Comparison of ENCODE assay signal across 8 cellular contexts in the genomic region with DNA sequence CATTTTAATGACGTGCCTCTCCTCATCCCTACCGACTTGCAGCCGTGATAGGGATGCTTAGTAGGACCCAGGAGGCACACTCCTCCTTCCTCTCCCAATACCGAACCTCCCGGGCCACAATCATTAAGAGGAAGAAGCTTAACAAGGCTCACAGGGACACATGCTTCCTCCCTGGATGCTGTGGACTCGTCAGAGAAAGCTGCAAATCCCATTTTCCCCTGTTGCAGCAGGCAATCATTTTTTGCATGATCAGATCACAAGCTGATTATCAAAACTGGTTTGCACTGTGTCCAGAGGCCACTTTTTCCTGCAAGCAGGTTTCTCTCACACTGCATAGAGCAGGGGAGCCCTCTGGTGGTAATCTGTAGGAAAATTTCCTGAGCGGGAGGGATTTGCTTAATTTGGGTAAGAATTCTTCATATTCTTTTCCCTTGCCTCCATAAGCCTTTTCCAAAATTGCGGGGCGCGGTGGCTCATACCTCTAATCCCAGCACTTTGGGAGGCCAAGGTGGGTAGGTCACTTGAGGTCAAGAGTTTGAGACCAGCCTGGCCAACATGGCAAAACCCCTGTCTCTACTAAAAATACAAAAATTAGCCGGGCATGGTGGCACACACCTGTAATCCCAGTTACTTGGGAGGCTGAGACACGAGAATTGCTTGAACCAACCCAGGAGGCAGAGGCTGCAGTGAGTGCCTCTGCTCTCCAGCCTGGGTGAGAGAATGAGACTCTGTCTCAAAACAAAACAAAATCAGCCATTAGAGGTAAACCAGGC. TPM values are rescaled to one million over a fixed set of nuclear protein-coding genes. Genes with fewer than 3 reads are reported as not detected.
DNase-seq lines count a peak whose midpoint lies in the region; ATAC-seq, FAIRE-seq and TF ChIP-seq lines count a peak whose summit lies in the region.

No MANE protein-coding gene starts in this region.

- H3K4me1 Mint-ChIP-seq in activated CD4-positive, alpha-beta T cell treated with anti-CD3 and anti-CD28 coated beads, Interleukin-2, amount 10 ng/mL, durations not matched to agents 24 days and 14 days, result no peaks in the 10 kb centered on the region
- H3K4me1 Mint-ChIP-seq in stimulated activated naive CD8-positive, alpha-beta T cell treated with anti-CD3 and anti-CD28 coated beads, Interleukin-15, amount 100 ng/mL, for 72 hours, result peaks cover 11% of the 10 kb centered on the region

- H3K27me3 ChIP-seq in endothelial cell of umbilical vein (ENCODE audit: control insufficient read depth in 2 of 2, insufficient read depth in 2 of 2, low read length in 2 of 2), result no peaks in the 10 kb centered on the region
- no peaks in the 10 kb centered on the region for H3K27me3 ChIP-seq in mesendoderm (ENCODE audit: insufficient read depth, low read length, poor library complexity)

- H2AFZ ChIP-seq in endothelial cell of umbilical vein (ENCODE audit: low read depth, low read length), result no peak overlapping the region

- H3K79me2 ChIP-seq in endothelial cell of umbilical vein (ENCODE audit: control insufficient read depth, insufficient read depth, low read length) (no peaks in the 10 kb centered on the region), mesendoderm (ENCODE audit: control insufficient read depth, insufficient read depth, low read length) (no peaks in the 10 kb centered on the region)

- no peak overlapping the region for H3K27ac Mint-ChIP-seq in activated CD4-positive, alpha-beta T cell treated with anti-CD3 and anti-CD28 coated beads, Interleukin-2, amount 10 ng/mL, durations not matched to agents 24 days and 14 days
- H3K27ac Mint-ChIP-seq in stimulated activated naive CD8-positive, alpha-beta T cell treated with anti-CD3 and anti-CD28 coated beads, Interleukin-15, amount 100 ng/mL, for 72 hours, result no peak overlapping the region

- TF ChIP-seq POLR2A in endothelial cell of umbilical vein (IDR thresholded peaks at IDR 0.05; ENCODE audit: low read depth, low read length), result no peak

- TF ChIP-seq CTCF in endothelial cell of umbilical vein (IDR thresholded peaks at IDR 0.05; ENCODE audit: extremely low read depth in 1 of 2, insufficient read depth in 1 of 2, low read depth in 1 of 2, low read length in 2 of 2), result peak; percentile 69 to 79

- H3K36me3 Mint-ChIP-seq in activated CD4-positive, alpha-beta T cell treated with anti-CD3 and anti-CD28 coated beads, Interleukin-2, amount 10 ng/mL, durations not matched to agents 24 days and 14 days (ENCODE audit: low read depth), result no peaks in the 10 kb centered on the region

- H3K23ac ChIP-seq in mesendoderm (ENCODE audit: low read length), result no peak overlapping the region

- intact Hi-C loops in activated CD4-positive, alpha-beta T cell treated with anti-CD3 and anti-CD28 coated beads, Interleukin-2, amount 10 ng/mL, durations not matched to agents 24 days and 14 days (cut with micrococcal nuclease), result loop anchor here (1.0 to 5.0 kb wide), 3 partner anchors 32 to 404 kb away; partner anchors contain the start of gene CBLL1
- intact Hi-C loops in endothelial cell of umbilical vein (cut with micrococcal nuclease) (loop anchor here (1.0 to 5.0 kb wide), 7 partner anchors 32 to 404 kb away; partner anchors contain the start of genes CBLL1 and LAMB1), posterior vena cava (cut with DNase I) (loop anchor here in 1 of 2 donors (10.0 kb wide), 1 partner anchor 271 kb away; no protein-coding TSS in a partner anchor)

- DNase-seq in D341Med (ENCODE audit: low spot score), result peak; percentile 72
- peak; percentile 77 for DNase-seq in NCI-H2196 (lab: John Stamatoyannopoulos, UW; ENCODE audit: unreplicated experiment)
- peak; percentile 87 for DNase-seq in activated CD4-positive, alpha-beta T cell treated with anti-CD3 and anti-CD28 coated beads, Interleukin-2, amount 10 ng/mL, durations not matched to agents 24 days and 14 days
- DNase-seq in endothelial cell of umbilical vein (ENCODE audit: low read depth, low spot score), result peak; percentile 80
- peak; percentile 87 for DNase-seq in mesendoderm
- DNase-seq in stimulated activated naive CD8-positive, alpha-beta T cell treated with anti-CD3 and anti-CD28 coated beads, Interleukin-15, amount 100 ng/mL, for 72 hours, result peak; percentile 55 to 56
- DNase-seq in posterior vena cava (ENCODE audit: low spot score), result no peak

- H2AK5ac ChIP-seq in mesendoderm (ENCODE audit: low read length), result no peak overlapping the region

- no peak overlapping the region for H3K4me3 Mint-ChIP-seq in activated CD4-positive, alpha-beta T cell treated with anti-CD3 and anti-CD28 coated beads, Interleukin-2, amount 10 ng/mL, durations not matched to agents 24 days and 14 days
- H3K4me3 Mint-ChIP-seq in stimulated activated naive CD8-positive, alpha-beta T cell treated with anti-CD3 and anti-CD28 coated beads, Interleukin-15, amount 100 ng/mL, for 72 hours, result no peak overlapping the region

- no peak overlapping the region for H3K27ac ChIP-seq in endothelial cell of umbilical vein (ENCODE audit: insufficient read depth, low read depth, low read length)
- H3K27ac ChIP-seq in mesendoderm (ENCODE audit: low read depth, low read length), result no peak overlapping the region

- no CpG with 5 or more reads among the region's 12 CpGs for WGBS in mesendoderm (ENCODE audit: extremely low coverage, insufficient coverage, low lambda C conversion rate)

- H3K9ac ChIP-seq in endothelial cell of umbilical vein (replicated peaks; ENCODE audit: extremely low read depth, insufficient read depth, low read length), result no peak overlapping the region
- H3K9ac ChIP-seq in mesendoderm (ENCODE audit: low read length), result peak overlapping the region; percentile 18

- POLR2A ChIA-PET in endothelial cell of umbilical vein (lab: Charles Lee), result no interaction called here

- H2BK15ac ChIP-seq in mesendoderm (replicated peaks; ENCODE audit: low read depth), result no peak overlapping the region

- dilution Hi-C loops in endothelial cell of umbilical vein (cut with MboI; ENCODE audit: extremely low pct_ligation_motif_present, low sequenced_read_pairs), result loop anchor here (5.0 kb wide), 1 partner anchor 144 kb away; the partner anchor contains the start of gene LAMB1

- no peaks in the 10 kb centered on the region for H4K20me1 ChIP-seq in endothelial cell of umbilical vein (replicated peaks; ENCODE audit: control insufficient read depth, extremely low read depth, insufficient read depth, low read length)

- H3K9me1 ChIP-seq in endothelial cell of umbilical vein (replicated peaks; ENCODE audit: control insufficient read depth, extremely low read depth, insufficient read depth, low read length), result no peaks in the 10 kb centered on the region

- H3K4me3 ChIP-seq in endothelial cell of umbilical vein (replicated peaks in 1 of 3; ENCODE audit: insufficient read depth in 1 of 3, low read depth in 1 of 3, low read length in 3 of 3), result no peak overlapping the region
- no peak overlapping the region for H3K4me3 ChIP-seq in mesendoderm (ENCODE audit: low read length)

- no peaks in the 10 kb centered on the region for H3K79me1 ChIP-seq in mesendoderm (ENCODE audit: low read length)

- no peak overlapping the region for H3K18ac ChIP-seq in mesendoderm (ENCODE audit: low read length)

- CTCF ChIA-PET in endothelial cell of umbilical vein (lab: Charles Lee), result interaction anchor here (0.6 to 3.9 kb wide), 51 partner anchors 8 to 403 kb away, joined by 3 to 47 read pairs (median 5); partner anchors contain the start of genes CBLL1, LAMB1 and LAMB4

- H3K4me2 ChIP-seq in endothelial cell of umbilical vein (ENCODE audit: insufficient read depth, low read length) (no peak overlapping the region), mesendoderm (ENCODE audit: low read length) (peak overlapping the region; percentile 33)

- H3K9me3 Mint-ChIP-seq in activated CD4-positive, alpha-beta T cell treated with anti-CD3 and anti-CD28 coated beads, Interleukin-2, amount 10 ng/mL, durations not matched to agents 24 days and 14 days, result no peaks in the 10 kb centered on the region
- no peaks in the 10 kb centered on the region for H3K9me3 Mint-ChIP-seq in stimulated activated naive CD8-positive, alpha-beta T cell treated with anti-CD3 and anti-CD28 coated beads, Interleukin-15, amount 100 ng/mL, for 72 hours

- H3K4ac ChIP-seq in mesendoderm (ENCODE audit: low read depth, low read length), result no peak overlapping the region

- no peak overlapping the region for H2BK5ac ChIP-seq in mesendoderm (ENCODE audit: low read length)

- H3K36me3 ChIP-seq in endothelial cell of umbilical vein (ENCODE audit: control insufficient read depth in 2 of 2, extremely low read depth in 1 of 2, insufficient read depth in 2 of 2, low read length in 2 of 2), result peaks cover 0 to 4% of the 10 kb centered on the region in 2 experiments
- H3K36me3 ChIP-seq in mesendoderm (ENCODE audit: control insufficient read depth, insufficient read depth, low read length), result no peaks in the 10 kb centered on the region

- peak overlapping the region; percentile 38 for H3K56ac ChIP-seq in mesendoderm (ENCODE audit: low read length)

- H3K27me3 Mint-ChIP-seq in activated CD4-positive, alpha-beta T cell treated with anti-CD3 and anti-CD28 coated beads, Interleukin-2, amount 10 ng/mL, durations not matched to agents 24 days and 14 days, result peaks cover 15% of the 10 kb centered on the region
- H3K27me3 Mint-ChIP-seq in stimulated activated naive CD8-positive, alpha-beta T cell treated with anti-CD3 and anti-CD28 coated beads, Interleukin-15, amount 100 ng/mL, for 72 hours, result no peaks in the 10 kb centered on the region

- no peaks in the 10 kb centered on the region for H3K9me3 ChIP-seq in endothelial cell of umbilical vein (replicated peaks; ENCODE audit: control insufficient read depth, insufficient read depth, low read length)

- ATAC-seq in HG02610 (IDR thresholded peaks at IDR 0.05; ENCODE audit: unreplicated experiment), result peak; percentile 41
- peak; percentile 74 for ATAC-seq in stimulated activated naive CD8-positive, alpha-beta T cell treated with anti-CD3 and anti-CD28 coated beads, Interleukin-15, amount 100 ng/mL, for 72 hours

- peak; percentile 81 for FAIRE-seq in endothelial cell of umbilical vein (lab: Jason Lieb, UNC)

- no peak overlapping the region for H2BK120ac ChIP-seq in mesendoderm (ENCODE audit: low read depth, low read length)

- no peak overlapping the region for H4K5ac ChIP-seq in mesendoderm (ENCODE audit: low read length)

- H3K4me1 ChIP-seq in endothelial cell of umbilical vein (ENCODE audit: control insufficient read depth, extremely low read depth, insufficient read depth, low read length) (no peaks in the 10 kb centered on the region), mesendoderm (ENCODE audit: control insufficient read depth, low read depth, low read length) (no peaks in the 10 kb centered on the region)

- H4K8ac ChIP-seq in mesendoderm (ENCODE audit: low read depth, low read length), result no peak overlapping the region

- BruUV-seq in endothelial cell of umbilical vein (replicated peaks; lab: Mats Ljungman, UMichigan), result no TSS peak

RNA-seq across cellular contexts. Expression of gene LAMB4, which starts 16.1 kb away (rescaled TPM):
- total RNA-seq in activated CD4-positive, alpha-beta T cell treated with anti-CD3 and anti-CD28 coated beads, Interleukin-2, amount 10 ng/mL, durations not matched to agents 24 days and 14 days, result not detected in 2 replicates
- 0.20 and 0.72 TPM in 2 replicates for total RNA-seq in endothelial cell of umbilical vein
- 0.15 and 0.43 TPM in 2 replicates for polyA plus RNA-seq in endothelial cell of umbilical vein
- 0.27 and 0.30 TPM in 2 replicates for polyA plus RNA-seq in endothelial cell of umbilical vein (2011; cell fraction: cytosol; rRNA removed)
- polyA plus RNA-seq in endothelial cell of umbilical vein (2011; cell fraction: nucleus; rRNA removed), result 0.62 and 0.87 TPM in 2 replicates
- 0.15 and 0.21 TPM in 2 replicates for polyA plus RNA-seq in endothelial cell of umbilical vein (2012)
- polyA minus RNA-seq in endothelial cell of umbilical vein, result 0.66 and 0.81 TPM in 2 replicates
- polyA minus RNA-seq in endothelial cell of umbilical vein (2011; cell fraction: cytosol; rRNA and poly(A)+ RNA removed), result not detected
- polyA minus RNA-seq in endothelial cell of umbilical vein (2011; cell fraction: nucleus; rRNA and poly(A)+ RNA removed), result 1.3 and 1.7 TPM in 2 replicates
- polyA plus RNA-seq in mesendoderm (2013, experiment 1 of 2), result 0.01 TPM
- 0.01 TPM for polyA plus RNA-seq in mesendoderm (2013, experiment 2 of 2)
- total RNA-seq in posterior vena cava, result under 1 TPM in 1 of 2 donors, not detected in 1; 0.37 TPM
